Comparison of ENCODE assay signal across 1 cellular context in the genomic region with DNA sequence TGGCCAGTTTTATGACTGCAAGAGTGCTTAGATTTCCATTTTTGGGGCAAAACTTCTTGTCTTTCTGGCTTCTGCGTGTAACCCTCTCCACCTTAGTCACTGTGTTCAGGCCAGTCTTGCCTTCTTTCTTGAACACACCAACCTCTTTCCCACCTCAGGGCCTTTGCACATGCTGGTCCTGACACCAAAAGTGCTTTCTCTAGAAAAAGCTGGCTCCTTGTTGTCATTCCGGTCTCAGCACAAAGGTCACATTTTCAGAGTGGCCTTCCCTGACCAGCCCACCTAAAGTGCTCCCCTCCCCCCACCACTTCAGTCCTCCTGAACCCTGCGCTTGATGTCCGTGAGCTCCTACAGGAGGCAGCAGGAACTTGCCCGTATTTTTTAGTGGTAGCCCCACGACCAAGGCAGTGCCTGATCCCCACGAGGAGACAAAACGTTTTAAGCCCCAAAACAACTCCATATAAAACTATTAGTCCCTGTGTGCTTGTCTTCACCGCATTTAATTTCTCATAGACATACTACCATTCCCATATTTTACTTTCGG.
TF ChIP-seq lines count a peak whose summit lies in the region.

No MANE protein-coding gene starts in this region.

TF ChIP-seq in K562, 482 proteins besides CTCF, POLR2A, EP300 and RAD21:
- no peak for TF ChIP-seq SIX5 (IDR thresholded peaks at IDR 0.05; ENCODE audit: borderline replicate concordance in 1 of 2, insufficient read depth in 1 of 2, low read depth in 1 of 2, low read length in 2 of 2)
- TF ChIP-seq FOXM1 (IDR thresholded peaks at IDR 0.05; ENCODE audit: low read depth): no peak
- no peak for TF ChIP-seq FOXM1 (CRISPR knock-in tag; IDR thresholded peaks at IDR 0.05; ENCODE audit: low read depth)
- TF ChIP-seq PYGO2 (tag; IDR thresholded peaks at IDR 0.05): peak; percentile 39; the same call in 1 of the 2 replicates
- no peak for TF ChIP-seq ZNF707 (CRISPR knock-in tag; conservative IDR thresholded peaks at IDR 0.05)
- 0 out of 2 replicates have a peak, but pooled peaks have one; percentile 35 for TF ChIP-seq ADNP (tag; IDR thresholded peaks at IDR 0.05)
- no peak for TF ChIP-seq FOS (IDR thresholded peaks at IDR 0.05; ENCODE audit: extremely low read depth, insufficient read length)
- peak; percentile 41 for TF ChIP-seq CHD4 (IDR thresholded peaks at IDR 0.05; ENCODE audit: insufficient read depth, insufficient replicate concordance, low read depth, low read length, poor library complexity, severe bottlenecking)
- 0 out of 3 replicates have a peak, but pooled peaks of 1 of the 2 experiments have one; percentile 18 for TF ChIP-seq CBX3 (IDR thresholded peaks at IDR 0.05; ENCODE audit: borderline replicate concordance in 1 of 2, low read length in 2 of 2)
- TF ChIP-seq SMARCA5 (IDR thresholded peaks at IDR 0.05): peak; percentile 85
- TF ChIP-seq RCOR1 (IDR thresholded peaks at IDR 0.05; ENCODE audit: borderline replicate concordance in 1 of 2, low read depth in 2 of 2, low read length in 2 of 2): 0 out of 4 replicates have a peak, but pooled peaks of 1 of the 2 experiments have one; percentile 28
- TF ChIP-seq RBM25 (IDR thresholded peaks at IDR 0.05; ENCODE audit: low read depth, low read length, severe bottlenecking): peak; percentile 86
- TF ChIP-seq, protein P1, sequence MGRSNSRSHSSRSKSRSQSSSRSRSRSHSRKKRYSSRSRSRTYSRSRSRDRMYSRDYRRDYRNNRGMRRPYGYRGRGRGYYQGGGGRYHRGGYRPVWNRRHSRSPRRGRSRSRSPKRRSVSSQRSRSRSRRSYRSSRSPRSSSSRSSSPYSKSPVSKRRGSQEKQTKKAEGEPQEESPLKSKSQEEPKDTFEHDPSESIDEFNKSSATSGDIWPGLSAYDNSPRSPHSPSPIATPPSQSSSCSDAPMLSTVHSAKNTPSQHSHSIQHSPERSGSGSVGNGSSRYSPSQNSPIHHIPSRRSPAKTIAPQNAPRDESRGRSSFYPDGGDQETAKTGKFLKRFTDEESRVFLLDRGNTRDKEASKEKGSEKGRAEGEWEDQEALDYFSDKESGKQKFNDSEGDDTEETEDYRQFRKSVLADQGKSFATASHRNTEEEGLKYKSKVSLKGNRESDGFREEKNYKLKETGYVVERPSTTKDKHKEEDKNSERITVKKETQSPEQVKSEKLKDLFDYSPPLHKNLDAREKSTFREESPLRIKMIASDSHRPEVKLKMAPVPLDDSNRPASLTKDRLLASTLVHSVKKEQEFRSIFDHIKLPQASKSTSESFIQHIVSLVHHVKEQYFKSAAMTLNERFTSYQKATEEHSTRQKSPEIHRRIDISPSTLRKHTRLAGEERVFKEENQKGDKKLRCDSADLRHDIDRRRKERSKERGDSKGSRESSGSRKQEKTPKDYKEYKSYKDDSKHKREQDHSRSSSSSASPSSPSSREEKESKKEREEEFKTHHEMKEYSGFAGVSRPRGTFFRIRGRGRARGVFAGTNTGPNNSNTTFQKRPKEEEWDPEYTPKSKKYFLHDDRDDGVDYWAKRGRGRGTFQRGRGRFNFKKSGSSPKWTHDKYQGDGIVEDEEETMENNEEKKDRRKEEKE (IDR thresholded peaks at IDR 0.05; ENCODE audit: borderline replicate concordance in 1 of 2, control insufficient read depth in 1 of 2, low read depth in 2 of 2, low read length in 1 of 2): no peak
- TF ChIP-seq BCOR (IDR thresholded peaks at IDR 0.05): peak; percentile 87
- peak; percentile 43 for TF ChIP-seq WHSC1 (IDR thresholded peaks at IDR 0.05; ENCODE audit: low read length)
- TF ChIP-seq HDAC2 (IDR thresholded peaks at IDR 0.05): 0 out of 2 replicates have a peak, but pooled peaks have one; percentile 34
- peak; percentile 36 to 46; a peak in 1 of 4 replicates for TF ChIP-seq KDM1A (IDR thresholded peaks at IDR 0.05)
TF ChIP-seq in K562: peak in this region for 11.
